ENCODE assay signal across 1 cellular context in the genomic region with DNA sequence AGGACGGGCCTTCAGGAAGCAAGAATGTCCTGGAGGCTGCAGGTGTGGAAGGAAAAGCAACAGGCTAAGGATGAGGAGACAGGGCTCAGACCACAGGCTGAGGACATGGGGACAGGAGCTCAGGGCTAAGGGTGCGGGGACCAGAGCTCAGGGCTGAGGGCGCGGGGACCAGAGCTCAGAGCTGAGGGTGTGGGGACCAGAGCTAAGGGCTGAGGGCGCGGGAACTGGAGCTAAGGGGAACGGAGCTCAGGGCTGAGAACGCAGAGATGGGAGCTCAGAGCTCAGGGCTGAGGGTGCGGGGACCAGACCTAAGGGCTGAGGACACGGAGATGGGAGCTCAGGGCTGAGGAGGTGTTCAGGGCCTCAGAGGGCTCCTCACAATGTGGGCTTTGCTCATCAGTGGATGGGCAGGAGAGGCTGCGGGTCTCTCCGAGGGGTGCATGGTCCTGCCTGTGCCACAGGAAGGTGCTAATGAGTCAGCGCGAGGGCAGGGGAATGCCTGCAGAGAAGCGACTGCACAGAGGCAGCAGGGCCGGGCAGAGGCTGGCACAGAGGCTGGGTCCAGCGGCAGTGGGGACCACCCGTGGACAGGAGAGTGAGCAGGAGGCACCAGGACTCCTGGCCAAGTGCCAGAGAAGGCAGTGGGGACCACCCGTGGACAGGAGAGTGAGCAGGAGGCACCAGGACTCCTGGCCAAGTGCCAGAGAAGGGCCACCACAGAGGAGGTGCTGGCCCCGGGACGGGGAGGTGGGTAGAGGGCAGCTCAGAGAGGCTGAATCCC.
A peak's percentile ranks its signal among the peaks of the same experiment; 100 is the strongest.
TF ChIP-seq lines count a peak whose summit lies in the region.

No MANE protein-coding gene starts in this region.

TF ChIP-seq in HepG2, 621 proteins besides CTCF, POLR2A, EP300 and RAD21:
- TF ChIP-seq, protein P1, sequence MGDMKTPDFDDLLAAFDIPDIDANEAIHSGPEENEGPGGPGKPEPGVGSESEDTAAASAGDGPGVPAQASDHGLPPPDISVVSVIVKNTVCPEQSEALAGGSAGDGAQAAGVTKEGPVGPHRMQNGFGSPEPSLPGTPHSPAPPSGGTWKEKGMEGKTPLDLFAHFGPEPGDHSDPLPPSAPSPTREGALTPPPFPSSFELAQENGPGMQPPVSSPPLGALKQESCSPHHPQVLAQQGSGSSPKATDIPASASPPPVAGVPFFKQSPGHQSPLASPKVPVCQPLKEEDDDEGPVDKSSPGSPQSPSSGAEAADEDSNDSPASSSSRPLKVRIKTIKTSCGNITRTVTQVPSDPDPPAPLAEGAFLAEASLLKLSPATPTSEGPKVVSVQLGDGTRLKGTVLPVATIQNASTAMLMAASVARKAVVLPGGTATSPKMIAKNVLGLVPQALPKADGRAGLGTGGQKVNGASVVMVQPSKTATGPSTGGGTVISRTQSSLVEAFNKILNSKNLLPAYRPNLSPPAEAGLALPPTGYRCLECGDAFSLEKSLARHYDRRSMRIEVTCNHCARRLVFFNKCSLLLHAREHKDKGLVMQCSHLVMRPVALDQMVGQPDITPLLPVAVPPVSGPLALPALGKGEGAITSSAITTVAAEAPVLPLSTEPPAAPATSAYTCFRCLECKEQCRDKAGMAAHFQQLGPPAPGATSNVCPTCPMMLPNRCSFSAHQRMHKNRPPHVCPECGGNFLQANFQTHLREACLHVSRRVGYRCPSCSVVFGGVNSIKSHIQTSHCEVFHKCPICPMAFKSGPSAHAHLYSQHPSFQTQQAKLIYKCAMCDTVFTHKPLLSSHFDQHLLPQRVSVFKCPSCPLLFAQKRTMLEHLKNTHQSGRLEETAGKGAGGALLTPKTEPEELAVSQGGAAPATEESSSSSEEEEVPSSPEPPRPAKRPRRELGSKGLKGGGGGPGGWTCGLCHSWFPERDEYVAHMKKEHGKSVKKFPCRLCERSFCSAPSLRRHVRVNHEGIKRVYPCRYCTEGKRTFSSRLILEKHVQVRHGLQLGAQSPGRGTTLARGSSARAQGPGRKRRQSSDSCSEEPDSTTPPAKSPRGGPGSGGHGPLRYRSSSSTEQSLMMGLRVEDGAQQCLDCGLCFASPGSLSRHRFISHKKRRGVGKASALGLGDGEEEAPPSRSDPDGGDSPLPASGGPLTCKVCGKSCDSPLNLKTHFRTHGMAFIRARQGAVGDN (CRISPR knock-in tag; IDR thresholded peaks at IDR 0.05) = peak; percentile 20; the same call in 1 of the 2 replicates
- TF ChIP-seq TAF1 (CRISPR knock-in tag; IDR thresholded peaks at IDR 0.05) = no peak
- TF ChIP-seq, protein P2, sequence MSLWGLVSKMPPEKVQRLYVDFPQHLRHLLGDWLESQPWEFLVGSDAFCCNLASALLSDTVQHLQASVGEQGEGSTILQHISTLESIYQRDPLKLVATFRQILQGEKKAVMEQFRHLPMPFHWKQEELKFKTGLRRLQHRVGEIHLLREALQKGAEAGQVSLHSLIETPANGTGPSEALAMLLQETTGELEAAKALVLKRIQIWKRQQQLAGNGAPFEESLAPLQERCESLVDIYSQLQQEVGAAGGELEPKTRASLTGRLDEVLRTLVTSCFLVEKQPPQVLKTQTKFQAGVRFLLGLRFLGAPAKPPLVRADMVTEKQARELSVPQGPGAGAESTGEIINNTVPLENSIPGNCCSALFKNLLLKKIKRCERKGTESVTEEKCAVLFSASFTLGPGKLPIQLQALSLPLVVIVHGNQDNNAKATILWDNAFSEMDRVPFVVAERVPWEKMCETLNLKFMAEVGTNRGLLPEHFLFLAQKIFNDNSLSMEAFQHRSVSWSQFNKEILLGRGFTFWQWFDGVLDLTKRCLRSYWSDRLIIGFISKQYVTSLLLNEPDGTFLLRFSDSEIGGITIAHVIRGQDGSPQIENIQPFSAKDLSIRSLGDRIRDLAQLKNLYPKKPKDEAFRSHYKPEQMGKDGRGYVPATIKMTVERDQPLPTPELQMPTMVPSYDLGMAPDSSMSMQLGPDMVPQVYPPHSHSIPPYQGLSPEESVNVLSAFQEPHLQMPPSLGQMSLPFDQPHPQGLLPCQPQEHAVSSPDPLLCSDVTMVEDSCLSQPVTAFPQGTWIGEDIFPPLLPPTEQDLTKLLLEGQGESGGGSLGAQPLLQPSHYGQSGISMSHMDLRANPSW (CRISPR knock-in tag; IDR thresholded peaks at IDR 0.05; ENCODE audit: borderline replicate concordance) = no peak
- TF ChIP-seq ZNF7 (CRISPR knock-in tag; IDR thresholded peaks at IDR 0.05) = no peak
- no peak for TF ChIP-seq STAG1 (CRISPR knock-in tag; IDR thresholded peaks at IDR 0.05)
- TF ChIP-seq, protein P3, sequence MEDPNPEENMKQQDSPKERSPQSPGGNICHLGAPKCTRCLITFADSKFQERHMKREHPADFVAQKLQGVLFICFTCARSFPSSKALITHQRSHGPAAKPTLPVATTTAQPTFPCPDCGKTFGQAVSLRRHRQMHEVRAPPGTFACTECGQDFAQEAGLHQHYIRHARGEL (CRISPR knock-in tag; IDR thresholded peaks at IDR 0.05) = no peak
- no peak for TF ChIP-seq FIP1L1 (IDR thresholded peaks at IDR 0.05; ENCODE audit: borderline replicate concordance, insufficient read depth, low read depth, low read length)
- TF ChIP-seq ZNF672 (CRISPR knock-in tag; IDR thresholded peaks at IDR 0.05) = peak; percentile 99
- TF ChIP-seq SOX13 (IDR thresholded peaks at IDR 0.05) = no peak
- TF ChIP-seq SOX13 (CRISPR knock-in tag; conservative IDR thresholded peaks at IDR 0.05 in 1 of 2, IDR thresholded peaks at IDR 0.05 in 1 of 2) = no peak
- TF ChIP-seq ZNF460 (CRISPR knock-in tag; IDR thresholded peaks at IDR 0.05; ENCODE audit: borderline replicate concordance) = no peak
- peak; percentile 71 for TF ChIP-seq AGO2 (optimal IDR thresholded peaks at IDR 0.05; ENCODE audit: low read depth, low read length)
- TF ChIP-seq NCOA2 (CRISPR knock-in tag; IDR thresholded peaks at IDR 0.05) = no peak
- no peak for TF ChIP-seq CBX1 (IDR thresholded peaks at IDR 0.05; ENCODE audit: low read depth)
- TF ChIP-seq, protein P4, sequence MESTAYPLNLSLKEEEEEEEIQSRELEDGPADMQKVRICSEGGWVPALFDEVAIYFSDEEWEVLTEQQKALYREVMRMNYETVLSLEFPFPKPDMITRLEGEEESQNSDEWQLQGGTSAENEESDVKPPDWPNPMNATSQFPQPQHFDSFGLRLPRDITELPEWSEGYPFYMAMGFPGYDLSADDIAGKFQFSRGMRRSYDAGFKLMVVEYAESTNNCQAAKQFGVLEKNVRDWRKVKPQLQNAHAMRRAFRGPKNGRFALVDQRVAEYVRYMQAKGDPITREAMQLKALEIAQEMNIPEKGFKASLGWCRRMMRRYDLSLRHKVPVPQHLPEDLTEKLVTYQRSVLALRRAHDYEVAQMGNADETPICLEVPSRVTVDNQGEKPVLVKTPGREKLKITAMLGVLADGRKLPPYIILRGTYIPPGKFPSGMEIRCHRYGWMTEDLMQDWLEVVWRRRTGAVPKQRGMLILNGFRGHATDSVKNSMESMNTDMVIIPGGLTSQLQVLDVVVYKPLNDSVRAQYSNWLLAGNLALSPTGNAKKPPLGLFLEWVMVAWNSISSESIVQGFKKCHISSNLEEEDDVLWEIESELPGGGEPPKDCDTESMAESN (CRISPR knock-in tag; conservative IDR thresholded peaks at IDR 0.05) = no peak
